ENCODE assay signal across 9 cellular contexts in genomic region chr13:113837554-113838355, GRCh38. TPM values are rescaled to one million over a fixed set of nuclear protein-coding genes. Genes with fewer than 3 reads are reported as not detected.
DNase-seq lines count a peak whose midpoint lies in the region; ATAC-seq and TF ChIP-seq lines count a peak whose summit lies in the region.
"Had no signal": no experiment of that assay in that cellular context is flagged by ENCODE, and none has a peak within 500 bp of the region (broad histone marks: within the 10 kb centered on the region; RNA-seq: fewer than 3 reads in every experiment).

No MANE protein-coding gene starts in this region.

- no peaks in the 10 kb centered on the region for H3K9me3 ChIP-seq in BE2C
- H3K9me3 ChIP-seq: neutrophil had no signal

- no peak for TF ChIP-seq CTCF in BE2C (IDR thresholded peaks at IDR 0.05; ENCODE audit: low read depth, low read length)

- H3K36me3 ChIP-seq in BE2C: no peaks in the 10 kb centered on the region
- H3K36me3 ChIP-seq: neutrophil had no signal

- peak overlapping the region; percentile 83 for H3K27ac Mint-ChIP-seq in activated T-helper 17 cell treated with anti-CD3 and anti-CD28 coated beads, Interleukin-2, amount 50 U/mL, for 72 hours

- peak; percentile 48 for ATAC-seq in activated T-helper 17 cell treated with anti-CD3 and anti-CD28 coated beads, Interleukin-2, amount 50 U/mL, for 72 hours (replicated peaks)
- ATAC-seq in GM19035 (IDR thresholded peaks at IDR 0.05; ENCODE audit: unreplicated experiment) (no peak), GM18502 (IDR thresholded peaks at IDR 0.05; ENCODE audit: poor library complexity, unreplicated experiment) (no peak)

- intact Hi-C loops in head of caudate nucleus (cut with DNase I): no loop called here

- H3K9me3 Mint-ChIP-seq in activated T-helper 17 cell treated with anti-CD3 and anti-CD28 coated beads, Interleukin-2, amount 50 U/mL, for 72 hours: peaks cover 4% of the 10 kb centered on the region

- H3K4me1 Mint-ChIP-seq in activated T-helper 17 cell treated with anti-CD3 and anti-CD28 coated beads, Interleukin-2, amount 50 U/mL, for 72 hours: peaks cover 10% of the 10 kb centered on the region

- no peaks in the 10 kb centered on the region for H3K36me3 Mint-ChIP-seq in activated T-helper 17 cell treated with anti-CD3 and anti-CD28 coated beads, Interleukin-2, amount 50 U/mL, for 72 hours (ENCODE audit: low read depth)

- DNase-seq in BE2C (peak; percentile 90), HUDEP-2 (lab: John Stamatoyannopoulos, UW; ENCODE audit: unreplicated experiment in 76 of 76) (peak in 63 of 76 experiments; percentile 8 to 82 (median 52)), head of caudate nucleus (peak; percentile 71 to 97 (median 85)), pons (ENCODE audit: low spot score) (peak; percentile 83)
- DNase-seq in stimulated activated naive CD4-positive, alpha-beta T cell (lab: John Stamatoyannopoulos, UW): no peak

- H3K4me1 ChIP-seq in BE2C: peaks cover 15% of the 10 kb centered on the region

- no peaks in the 10 kb centered on the region for H3K27me3 Mint-ChIP-seq in activated T-helper 17 cell treated with anti-CD3 and anti-CD28 coated beads, Interleukin-2, amount 50 U/mL, for 72 hours

- H3K4me3 Mint-ChIP-seq in activated T-helper 17 cell treated with anti-CD3 and anti-CD28 coated beads, Interleukin-2, amount 50 U/mL, for 72 hours: no peak overlapping the region

- no peak overlapping the region for H3K4me3 ChIP-seq in BE2C (ENCODE audit: low read depth, low read length)

- H3K27me3 ChIP-seq in BE2C: no peaks in the 10 kb centered on the region

RNA-seq across cellular contexts. Expression of gene GAS6, which starts 26.1 kb away (rescaled TPM):
- polyA plus RNA-seq in BE2C (2012; ENCODE audit: insufficient read depth, insufficient read length, low read depth): 9.9 TPM
- total RNA-seq in activated T-helper 17 cell treated with anti-CD3 and anti-CD28 coated beads, Interleukin-2, amount 50 U/mL, for 72 hours: under 1 TPM; 0.56 to 0.58 TPM

Comparison
In these comparisons a context has a peak if more than half of its experiments do, and no peak if none do; other contexts are left out.
1. DNase-seq: peak in BE2C (single experiment), HUDEP-2 (63 of 76), head of caudate nucleus (42 of 42) and pons (single experiment); none in stimulated activated naive CD4-positive, alpha-beta T cell (0 of 6).